ENCODE assay signal across 18 cellular contexts in the genomic region with DNA sequence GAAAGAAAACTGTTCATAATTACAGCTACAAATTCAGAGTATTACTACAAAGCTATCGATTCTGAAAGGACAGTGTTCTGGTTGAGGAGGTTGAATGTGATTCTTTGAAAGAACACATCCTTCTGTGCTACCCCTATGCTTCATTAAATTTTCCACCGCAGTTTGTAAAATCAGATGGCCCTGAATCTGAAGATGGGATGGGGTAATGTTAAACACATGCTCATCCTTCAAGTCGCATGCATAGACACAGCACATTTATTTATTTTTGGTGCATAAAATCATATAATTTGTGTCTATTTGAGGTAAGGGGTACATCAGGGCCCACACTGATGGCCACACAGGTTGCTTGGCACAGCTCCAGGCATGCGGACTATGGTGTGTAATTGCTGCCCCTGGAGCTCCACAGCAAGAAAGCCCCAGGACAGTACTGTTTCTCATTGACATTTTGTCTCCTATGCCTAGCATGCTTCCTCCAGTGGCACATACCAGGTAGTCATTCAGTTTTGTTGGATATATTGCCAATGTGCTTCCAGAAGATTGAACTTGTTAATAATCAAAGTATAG.
A peak's percentile ranks its signal among the peaks of the same experiment; 100 is the strongest.
DNase-seq lines count a peak whose midpoint lies in the region; ATAC-seq and TF ChIP-seq lines count a peak whose summit lies in the region.
"Had no signal": no experiment of that assay in that cellular context is flagged by ENCODE, and none has a peak within 500 bp of the region (broad histone marks: within the 10 kb centered on the region; RNA-seq: fewer than 3 reads in every experiment).

No MANE protein-coding gene starts in this region.

- no peaks in the 10 kb centered on the region for H3K36me3 ChIP-seq in heart right ventricle
- H3K36me3 ChIP-seq in right atrium auricular region = no peaks in the 10 kb centered on the region
- H3K36me3 ChIP-seq in gastrocnemius medialis = no peaks in the 10 kb centered on the region
- H3K36me3 ChIP-seq in Karpas-422 (ENCODE audit: insufficient read depth, low read length) = no peaks in the 10 kb centered on the region
- H3K36me3 ChIP-seq: neural progenitor cell, right lobe of liver had no signal

- H3K79me2 ChIP-seq in Karpas-422 (ENCODE audit: low read length) = no peaks in the 10 kb centered on the region

- no peak overlapping the region for H2AFZ ChIP-seq in Karpas-422 (ENCODE audit: low read length)
- H2AFZ ChIP-seq: neural progenitor cell had no signal

- H3K4me1 ChIP-seq in heart right ventricle (peaks cover 0 to 40% (median 19%) of the 10 kb centered on the region in 9 donors), right atrium auricular region (peaks cover 0 to 30% of the 10 kb centered on the region in 2 donors), gastrocnemius medialis (peaks cover 9 to 18% of the 10 kb centered on the region in 2 donors), Karpas-422 (ENCODE audit: low read length) (peaks cover 11% of the 10 kb centered on the region)
- H3K4me1 ChIP-seq: right lobe of liver had no signal

- H3K9me3 ChIP-seq in heart right ventricle (no peaks in the 10 kb centered on the region), right atrium auricular region (no peaks in the 10 kb centered on the region), gastrocnemius medialis (no peaks in the 10 kb centered on the region), Karpas-422 (ENCODE audit: low read length) (no peaks in the 10 kb centered on the region)
- H3K9me3 ChIP-seq: right lobe of liver had no signal

- no peak for TF ChIP-seq POLR2A in gastrocnemius medialis (IDR thresholded peaks at IDR 0.05)

- in situ Hi-C loops in gastrocnemius medialis (cut with MboI; ENCODE audit: low sequenced_read_pairs in 4 of 4) = no loop called here

- H4K20me1 ChIP-seq in Karpas-422 (ENCODE audit: insufficient read depth, low read depth, low read length) = no peaks in the 10 kb centered on the region

- TF ChIP-seq CTCF in heart right ventricle (IDR thresholded peaks at IDR 0.05) (no peak), right atrium auricular region (IDR thresholded peaks at IDR 0.05) (no peak), gastrocnemius medialis (IDR thresholded peaks at IDR 0.05 in 4 of 5, conservative IDR thresholded peaks at IDR 0.05 in 1 of 5) (no peak)

- no peaks in the 10 kb centered on the region for H3K9me2 ChIP-seq in Karpas-422 (replicated peaks; ENCODE audit: insufficient read depth, low read length)

- 80% methylated on average over 4 of the region's 4 CpGs for WGBS in heart right ventricle, 2 donors

- H3K27me3 ChIP-seq in heart right ventricle = no peaks in the 10 kb centered on the region
- no peaks in the 10 kb centered on the region for H3K27me3 ChIP-seq in right atrium auricular region
- no peaks in the 10 kb centered on the region for H3K27me3 ChIP-seq in gastrocnemius medialis
- H3K27me3 ChIP-seq in Karpas-422 (ENCODE audit: low read length) = no peaks in the 10 kb centered on the region
- H3K27me3 ChIP-seq: neural progenitor cell, right lobe of liver had no signal

- no peak overlapping the region for H3K4me2 ChIP-seq in Karpas-422 (ENCODE audit: low read depth, low read length, poor library complexity, severe bottlenecking)
- H3K4me2 ChIP-seq: neural progenitor cell had no signal

- DNase-seq in heart right ventricle (no peak), Right ventricle myocardium inferior (ENCODE audit: missing footprints) (no peak), right atrium auricular region (ENCODE audit: low spot score) (no peak), gastrocnemius medialis (no peak), Ammon's horn (ENCODE audit: low spot score) (no peak), T-helper 1 cell (no peak), Karpas-422 (no peak)
- DNase-seq: ACHN; activated B cell treated with CpG ODN at 0.5 μM for 24 hours; activated naive CD8-positive, alpha-beta T cell treated with anti-CD3 and anti-CD28 coated beads, Interleukin-2, amount 50 U/mL, for 24 hours; cerebellar nuclear complex; endodermal cell; KG1; NCI-H1092 treated with DMSO at 0.1 percent for 48 hours; right lobe of liver; stimulated activated CD4-positive, alpha-beta T cell treated with anti-CD3 and anti-CD28 coated beads, Interleukin-4, amount 100 ng/mL, for 4 hours had no signal

- H3K4me3 ChIP-seq in heart right ventricle = no peak overlapping the region
- H3K4me3 ChIP-seq in right atrium auricular region = no peak overlapping the region
- H3K4me3 ChIP-seq in gastrocnemius medialis = no peak overlapping the region
- no peak overlapping the region for H3K4me3 ChIP-seq in Karpas-422 (ENCODE audit: low read length)
- H3K4me3 ChIP-seq: neural progenitor cell, right lobe of liver had no signal

- no peak overlapping the region for H3K9ac ChIP-seq in Karpas-422 (ENCODE audit: low read length)
- H3K9ac ChIP-seq: neural progenitor cell had no signal

- no peak for ATAC-seq in heart right ventricle
- ATAC-seq in Right ventricle myocardium inferior = no peak
- ATAC-seq in gastrocnemius medialis = no peak
- ATAC-seq in GM18909 (IDR thresholded peaks at IDR 0.05; ENCODE audit: poor library complexity, unreplicated experiment) = no peak
- ATAC-seq: activated naive CD8-positive, alpha-beta T cell treated with anti-CD3 and anti-CD28 coated beads, Interleukin-2, amount 50 U/mL, for 24 hours; right lobe of liver had no signal

- H3K27ac ChIP-seq in heart right ventricle (peak overlapping the region in 8 of 10 donors; percentile 3 to 62 (median 48)), right atrium auricular region (peak overlapping the region; percentile 1 to 61), gastrocnemius medialis (peak overlapping the region in 3 of 4 donors; percentile 11 to 37 (median 31)), Karpas-422 (ENCODE audit: low read length) (no peak overlapping the region)
- H3K27ac ChIP-seq: neural progenitor cell, right lobe of liver had no signal

- intact Hi-C loops in heart right ventricle (cut with DNase I) = loop anchor here in 1 of 10 donors (5.0 kb wide), 1 partner anchor 36 kb away; no protein-coding TSS in a partner anchor
- intact Hi-C loops in Right ventricle myocardium inferior (cut with DNase I) = no loop called here
- intact Hi-C loops in gastrocnemius medialis (cut with DNase I; ENCODE audit: low total_unique reads) = no loop called here
